ENCODE assay signal across 26 cellular contexts in genomic region chr15:69025320-69025719, GRCh38. TPM values are rescaled to one million over a fixed set of nuclear protein-coding genes. Genes with fewer than 3 reads are reported as not detected.
"Had no signal": no experiment of that assay in that cellular context is flagged by ENCODE, and none has a peak within 500 bp of the region (broad histone marks: within the 10 kb centered on the region; RNA-seq: fewer than 3 reads in every experiment).

No MANE protein-coding gene starts in this region.

- FAIRE-seq: keratinocyte had no signal

- H3K9me3 Mint-ChIP-seq: activated naive CD4-positive, alpha-beta T cell treated with anti-CD3 and anti-CD28 coated beads, Interleukin-2, amount 50 U/mL, for 24 hours; activated T-helper 1 cell treated with anti-CD3 and anti-CD28 coated beads, Interleukin-12 subunit alpha, Interleukin-12 subunit beta, Interleukin-2, Interleukin-4 antibody, amounts not matched to agents 30 ng/mL and 10 ng/mL and 1 ng/mL, durations not matched to agents 14 hours and 24 hours and 36 hours; naive B cell; nephron progenitor cell; T-cell had no signal

- H3K9me3 ChIP-seq: gastroesophageal sphincter, right atrium auricular region, tibial nerve had no signal

- H3K4me3 ChIP-seq: gastroesophageal sphincter, right atrium auricular region, smooth muscle cell, tibial nerve had no signal

- H3K27ac ChIP-seq: gastroesophageal sphincter, right atrium auricular region, tibial nerve had no signal

- H3K27me3 ChIP-seq: right atrium auricular region had no signal

- DNase-seq: activated CD4-positive, alpha-beta T cell treated with anti-CD3 and anti-CD28 coated beads for 4 hours; activated CD4-positive, alpha-beta T cell treated with anti-CD3 and anti-CD28 coated beads, Interleukin-2, amount 50 U/mL, for 48 hours; activated CD4-positive, CD25-positive, alpha-beta regulatory T cell; activated CD8-positive, alpha-beta memory T cell treated with anti-CD3 and anti-CD28 coated beads for 24 hours; activated gamma-delta T cell treated with Interleukin-2 at 50 U/mL for 16 hours; effector memory CD4-positive, alpha-beta T cell; hippocampal formation; left cardiac atrium; left ventricle myocardium superior; mammary epithelial cell; naive B cell; nephron progenitor cell; nucleus accumbens; stimulated activated CD4-positive, alpha-beta T cell treated with anti-CD3 and anti-CD28 coated beads, Interleukin-2, amount 100 ng/mL, for 24 hours; stimulated activated naive CD4-positive, alpha-beta T cell; T-cell had no signal

- H3K4me1 ChIP-seq: gastroesophageal sphincter, right atrium auricular region, tibial nerve had no signal

- H3K4me3 Mint-ChIP-seq: activated naive CD4-positive, alpha-beta T cell treated with anti-CD3 and anti-CD28 coated beads, Interleukin-2, amount 50 U/mL, for 24 hours; activated T-helper 1 cell treated with anti-CD3 and anti-CD28 coated beads, Interleukin-12 subunit alpha, Interleukin-12 subunit beta, Interleukin-2, Interleukin-4 antibody, amounts not matched to agents 30 ng/mL and 10 ng/mL and 1 ng/mL, durations not matched to agents 14 hours and 24 hours and 36 hours; naive B cell; nephron progenitor cell; T-cell had no signal

- H3K36me3 ChIP-seq: gastroesophageal sphincter, right atrium auricular region, tibial nerve had no signal

- H3K27ac Mint-ChIP-seq: activated naive CD4-positive, alpha-beta T cell treated with anti-CD3 and anti-CD28 coated beads, Interleukin-2, amount 50 U/mL, for 24 hours; activated T-helper 1 cell treated with anti-CD3 and anti-CD28 coated beads, Interleukin-12 subunit alpha, Interleukin-12 subunit beta, Interleukin-2, Interleukin-4 antibody, amounts not matched to agents 30 ng/mL and 10 ng/mL and 1 ng/mL, durations not matched to agents 14 hours and 24 hours and 36 hours; naive B cell; nephron progenitor cell; T-cell had no signal

- H3K36me3 Mint-ChIP-seq: activated naive CD4-positive, alpha-beta T cell treated with anti-CD3 and anti-CD28 coated beads, Interleukin-2, amount 50 U/mL, for 24 hours; naive B cell; T-cell had no signal

- H3K4me2 ChIP-seq: smooth muscle cell had no signal

- ATAC-seq: gastroesophageal sphincter, left cardiac atrium, left ventricle myocardium superior, T-cell had no signal

- H3K4me1 Mint-ChIP-seq: activated naive CD4-positive, alpha-beta T cell treated with anti-CD3 and anti-CD28 coated beads, Interleukin-2, amount 50 U/mL, for 24 hours; T-cell had no signal

RNA-seq across cellular contexts. Expression of gene NOX5, which starts 10.8 kb away (rescaled TPM):
- total RNA-seq: dermis microvascular lymphatic vessel endothelial cell, left ventricle myocardium superior, pulmonary artery endothelial cell, temporal lobe had no signal
